In genomic region chr5:132747064-132747692, GRCh38 we compare ENCODE assay signal across 8 cellular contexts.
DNase-seq lines count a peak whose midpoint lies in the region; ATAC-seq and TF ChIP-seq lines count a peak whose summit lies in the region.

Gene CCNI2 (plus strand): TSS chr5:132747426. CDS start chr5:132747496, 70 bp downstream.

- H3K36me3 ChIP-seq in SK-N-MC (ENCODE audit: insufficient read depth, low read length) = no peaks in the 10 kb centered on the region

- ATAC-seq in GM19467 (IDR thresholded peaks at IDR 0.05; ENCODE audit: unreplicated experiment) (peak; percentile 42), HG03108 (IDR thresholded peaks at IDR 0.05; ENCODE audit: unreplicated experiment) (no peak)

- no peak for DNase-seq in AG09319 (ENCODE audit: extremely low read depth, low read depth)
- DNase-seq in SK-N-MC (ENCODE audit: low read depth, low spot score) = no peak
- DNase-seq in iPS-NIHi7 (ENCODE audit: extremely low spot score) = peak; percentile 74
- peak; percentile 36 to 43 for DNase-seq in stimulated activated CD4-positive, alpha-beta T cell treated with anti-CD3 and anti-CD28 coated beads, Interleukin-2, amount 100 ng/mL, for 48 hours
- no peak for DNase-seq in RKO (ENCODE audit: low spot score)

- no peaks in the 10 kb centered on the region for H3K9me3 ChIP-seq in SK-N-MC (ENCODE audit: low read depth, low read length)

- H3K4me3 ChIP-seq in SK-N-MC = peak within 1 kb of the TSS; percentile 61

- H3K27ac ChIP-seq in SK-N-MC = no peak within 1 kb of the TSS
- peak within 1 kb of the TSS; percentile 33 for H3K27ac ChIP-seq in angular gyrus (ENCODE audit: low read depth, low read length)

- H3K9ac ChIP-seq in SK-N-MC (ENCODE audit: insufficient read length) = no peak within 1 kb of the TSS

- peak; percentile 12; the same call in 1 of the 2 replicates for TF ChIP-seq CTCF in AG09319 (IDR thresholded peaks at IDR 0.05; ENCODE audit: low read depth, low read length)

Comparison
In these comparisons a context has a peak if more than half of its experiments do, and no peak if none do; other contexts are left out.
1. DNase-seq: peak in iPS-NIHi7 (single experiment) and stimulated activated CD4-positive, alpha-beta T cell treated with anti-CD3 and anti-CD28 coated beads, Interleukin-2, amount 100 ng/mL, for 48 hours (2 of 2); none in AG09319 (single experiment), SK-N-MC (single experiment) and RKO (single experiment).